ENCODE assay signal across 9 cellular contexts in genomic region chr3:118504906-118505305, GRCh38.
"Had no signal": no experiment of that assay in that cellular context is flagged by ENCODE, and none has a peak within 500 bp of the region (broad histone marks: within the 10 kb centered on the region; RNA-seq: fewer than 3 reads in every experiment).

No MANE protein-coding gene starts in this region.

- H3K27ac ChIP-seq: HL-60 had no signal

- FAIRE-seq: H1, H54, HepG2 had no signal

- ATAC-seq: GM23338, HepG2 had no signal

- DNase-seq: H9, HCEC 1CT, HFFc6, KBM-7 had no signal

- H3K4me2 ChIP-seq: GM23338 had no signal

- H2AFZ ChIP-seq: GM23338 had no signal

- H3K4me3 ChIP-seq: GM23338 had no signal
